Comparison of ENCODE assay signal across 10 cellular contexts in genomic region chr12:6323995-6324711, GRCh38. TPM values are rescaled to one million over a fixed set of nuclear protein-coding genes. Genes with fewer than 3 reads are reported as not detected.
A peak's percentile ranks its signal among the peaks of the same experiment; 100 is the strongest.
DNase-seq lines count a peak whose midpoint lies in the region; ATAC-seq, FAIRE-seq and TF ChIP-seq lines count a peak whose summit lies in the region.
"Had no signal": no experiment of that assay in that cellular context is flagged by ENCODE, and none has a peak within 500 bp of the region (broad histone marks: within the 10 kb centered on the region; RNA-seq: fewer than 3 reads in every experiment).

No MANE protein-coding gene starts in this region.

- TF ChIP-seq EP300 in K562 (IDR thresholded peaks at IDR 0.05; ENCODE audit: low read length) (no peak), upper lobe of left lung (IDR thresholded peaks at IDR 0.05) (peak in 1 of 4 donors; percentile 45)

- WGBS in K562 (ENCODE audit: insufficient coverage, low coverage, missing lambda C conversion rate) = 85% methylated on average over 4 of the region's 19 CpGs
- 20 to 25% methylated on average over 19 of the region's 19 CpGs for WGBS in lung, 2 donors
- 26 to 36% methylated on average over 14 to 19 of the region's 19 CpGs for WGBS in upper lobe of left lung, 2 donors

- H3K4me3 ChIP-seq in cardiac muscle cell = no peak overlapping the region
- H3K4me3 ChIP-seq in K562 = no peak overlapping the region
- H3K4me3 ChIP-seq in lung = no peak overlapping the region
- H3K4me3 ChIP-seq in upper lobe of left lung = peak overlapping the region in 2 of 4 donors; percentile 15 to 22

- TF ChIP-seq CTCF in cardiac muscle cell (IDR thresholded peaks at IDR 0.05; ENCODE audit: low read depth, low read length) (no peak), K562 (IDR thresholded peaks at IDR 0.05 in 2 of 3, conservative IDR thresholded peaks at IDR 0.05 in 1 of 3; ENCODE audit: insufficient read depth in 2 of 3, low read depth in 1 of 3, low read length in 3 of 3) (no peak), lung (IDR thresholded peaks at IDR 0.05; ENCODE audit: control extremely low read depth, extremely low read depth) (no peak), upper lobe of left lung (IDR thresholded peaks at IDR 0.05) (no peak)

- H3K9me1 ChIP-seq in K562 (ENCODE audit: control insufficient read depth, insufficient read depth, low read length) = no peaks in the 10 kb centered on the region

- POLR2A ChIA-PET in K562 (lab: Yijun Ruan, JAX) = interaction anchor here (1.1 to 1.7 kb wide), 3 partner anchors 12 to 146 kb away, joined by 3 to 9 read pairs (median 6); partner anchors contain the start of genes TNFRSF1A and VAMP1

- H3K9me3 ChIP-seq in cardiac muscle cell (ENCODE audit: low read depth) = no peaks in the 10 kb centered on the region
- no peaks in the 10 kb centered on the region for H3K9me3 ChIP-seq in K562 (replicated peaks; ENCODE audit: control insufficient read depth, insufficient read depth, low read depth, low read length)
- no peaks in the 10 kb centered on the region for H3K9me3 ChIP-seq in lung (ENCODE audit: control insufficient read depth in 2 of 2, insufficient read depth in 1 of 2, low read length in 1 of 2)
- no peaks in the 10 kb centered on the region for H3K9me3 ChIP-seq in upper lobe of left lung

- intact Hi-C loops in left cardiac atrium (cut with DNase I) = no loop called here
- intact Hi-C loops in K562 (cut with micrococcal nuclease) = loop anchor here (10.0 kb wide), 1 partner anchor 211 kb away; the partner anchor contains the start of gene GAPDH
- intact Hi-C loops in posterior cingulate gyrus (cut with DNase I) = no loop called here

- in situ Hi-C loops in K562 (cut with MboI) = no loop called here

- H3K4me1 ChIP-seq in cardiac muscle cell (ENCODE audit: low read depth) (peaks cover 23% of the 10 kb centered on the region), K562 (replicated peaks in 1 of 2; ENCODE audit: control insufficient read depth in 2 of 2, insufficient read depth in 2 of 2, low read length in 2 of 2) (peaks cover 16 to 19% of the 10 kb centered on the region in 2 experiments; a peak in 4 of 5 replicates), lung (ENCODE audit: control insufficient read depth in 2 of 2, insufficient read depth in 2 of 2, low read length in 2 of 2) (peaks cover 3 to 19% of the 10 kb centered on the region in 2 donors), upper lobe of left lung (peaks cover 60 to 73% (median 66%) of the 10 kb centered on the region in 4 donors)

- H4K20me1 ChIP-seq in K562 (replicated peaks; ENCODE audit: control insufficient read depth, insufficient read depth, low read length) = no peaks in the 10 kb centered on the region

- TF ChIP-seq RAD21 in K562 (CRISPR knock-in tag; conservative IDR thresholded peaks at IDR 0.05 in 1 of 2, IDR thresholded peaks at IDR 0.05 in 1 of 2) = no peak

- no TSS peak for BruUV-seq in K562 (replicated peaks; lab: Mats Ljungman, UMichigan)

- no peak for FAIRE-seq in K562 (lab: Jason Lieb, UNC)
- FAIRE-seq: bronchial epithelial cell had no signal

- peak overlapping the region; percentile 89 for H2AFZ ChIP-seq in K562 (ENCODE audit: low read depth, low read length)

- ATAC-seq in left cardiac atrium = no peak
- no peak for ATAC-seq in K562
- ATAC-seq in lung (ENCODE audit: insufficient read depth, low FRiP score) = no peak
- no peak for ATAC-seq in upper lobe of left lung (ENCODE audit: low FRiP score in 2 of 2)
- ATAC-seq in HG03521 (IDR thresholded peaks at IDR 0.05; ENCODE audit: unreplicated experiment) = no peak

- CTCF ChIA-PET in K562 (lab: Yijun Ruan, JAX; ENCODE audit: low intra/inter-chr PET ratio) = interaction anchor here (2.7 kb wide), 1 partner anchor 142 kb away, joined by 9 read pairs; no protein-coding TSS in a partner anchor

- H3K4me2 ChIP-seq in K562 (ENCODE audit: insufficient read depth, low read length) = peak overlapping the region; percentile 60; the same call in 1 of the 2 replicates

- peak overlapping the region; percentile 56 to 81; a peak in 3 of 4 replicates for H3K9ac ChIP-seq in K562 (ENCODE audit: insufficient read depth in 1 of 2, low read depth in 2 of 2, low read length in 2 of 2)

- H3K36me3 ChIP-seq in cardiac muscle cell (no peaks in the 10 kb centered on the region), K562 (ENCODE audit: control insufficient read depth, insufficient read depth, low read length) (peaks cover 8% of the 10 kb centered on the region; the same call in 1 of the 3 replicates), lung (ENCODE audit: control insufficient read depth in 2 of 2, insufficient read depth in 2 of 2, low read length in 2 of 2) (peaks cover 3 to 19% of the 10 kb centered on the region in 2 donors), upper lobe of left lung (peaks cover 13 to 33% (median 21%) of the 10 kb centered on the region in 4 donors)

- TF ChIP-seq POLR2A in K562 (conservative IDR thresholded peaks at IDR 0.05) (no peak), upper lobe of left lung (IDR thresholded peaks at IDR 0.05) (no peak)

- H3K27me3 ChIP-seq in cardiac muscle cell (no peaks in the 10 kb centered on the region), K562 (ENCODE audit: control insufficient read depth in 2 of 2, insufficient read depth in 2 of 2, low read length in 2 of 2) (no peaks in the 10 kb centered on the region; a peak in 1 of 5 replicates), lung (ENCODE audit: control insufficient read depth, insufficient read depth) (no peaks in the 10 kb centered on the region), upper lobe of left lung (no peaks in the 10 kb centered on the region)

- H3K27ac ChIP-seq in cardiac muscle cell = peak overlapping the region; percentile 43
- H3K27ac ChIP-seq in K562 (ENCODE audit: extremely low read depth, low read depth, low read length) = peak overlapping the region; percentile 69; the same call in 1 of the 3 replicates
- peak overlapping the region; percentile 9 to 93 for H3K27ac ChIP-seq in lung (ENCODE audit: low read depth in 1 of 2, low read length in 1 of 2)
- H3K27ac ChIP-seq in upper lobe of left lung = peak overlapping the region; percentile 81 to 85 (median 83)

- no peak for DNase-seq in cardiac muscle cell (ENCODE audit: low read depth in 1 of 2, low spot score in 1 of 2)
- no peak for DNase-seq in left cardiac atrium
- DNase-seq in K562 (ENCODE audit: extremely low read depth in 1 of 4, low spot score in 3 of 4) = no peak
- no peak for DNase-seq in lung (ENCODE audit: low spot score)
- DNase-seq in upper lobe of left lung = no peak
- DNase-seq in NCI-H446 (lab: John Stamatoyannopoulos, UW) = no peak
- DNase-seq in posterior cingulate gyrus = no peak

- no peaks in the 10 kb centered on the region for H3K79me2 ChIP-seq in K562 (ENCODE audit: control insufficient read depth, insufficient read depth, low read length)

RNA-seq across cellular contexts. Expression of gene PLEKHG6, which starts 13.7 kb away (rescaled TPM):
- total RNA-seq in cardiac muscle cell (0.86 and 0.99 TPM in 2 replicates), left cardiac atrium (1 to 10 TPM; 5.0 to 6.8 TPM), K562 (2014; rRNA removed) (0.33 and 0.41 TPM in 2 replicates), K562 (2014; rRNA removed; fragmentation: Illumina TruSeq; extraction: Trizol) (0.19 and 0.29 TPM in 2 replicates), K562 (2015; rRNA removed; fragmentation: Illumina TruSeq; extraction: Trizol) (not detected in 2 replicates), K562 (2021) (0.86 and 1.2 TPM in 2 replicates), lung (1 to 10 TPM; 1.6 to 2.9 TPM), upper lobe of left lung (1 to 10 TPM in 5 of 6 donors, not detected in 1; 1.1 to 4.8 (median 2.1) TPM)
- polyA plus RNA-seq in cardiac muscle cell (0.39 and 1.2 TPM in 2 replicates), K562 (2011; rRNA removed) (0.28 and 0.38 TPM in 2 replicates), K562 (2014; fragmentation: Illumina TruSeq; extraction: Trizol) (0.18 and 0.42 TPM in 2 replicates), K562 (2014; fragmentation: Nextera tagmentation; extraction: Ambion mirVana) (not detected), K562 (2014; rRNA removed) (0.22 and 0.54 TPM in 2 replicates), lung (1 to 10 TPM in 1 of 2 donors, under 1 TPM in 1; 0.74 to 2.9 TPM)
- total RNA-seq in K562 (2011; cell fraction: chromatin; rRNA removed; ENCODE audit: low replicate concordance) = 1.9 TPM in 1 of 2 replicates, not detected in the other
- 0.50 and 0.92 TPM in 2 replicates for total RNA-seq in K562 (2011; cell fraction: nucleolus; rRNA removed)
- 0.15 and 0.29 TPM in 2 replicates for total RNA-seq in K562 (2011; cell fraction: nucleoplasm; rRNA removed)
- 1.0 and 5.3 TPM in 2 replicates for polyA plus RNA-seq in K562 (2011; cell fraction: cytosol; rRNA removed)
- 0.24 and 0.26 TPM in 2 replicates for polyA plus RNA-seq in K562 (2011; cell fraction: nucleus; rRNA removed)
- 0.35 and 0.84 TPM in 2 replicates for polyA plus RNA-seq in K562 (2012)
- polyA minus RNA-seq in K562 (2011; rRNA and poly(A)+ RNA removed) = 0.09 and 0.18 TPM in 2 replicates
- not detected in 2 replicates for polyA minus RNA-seq in K562 (2011; cell fraction: cytosol; rRNA and poly(A)+ RNA removed)
- 0.33 and 0.81 TPM in 2 replicates for polyA minus RNA-seq in K562 (2011; cell fraction: nucleus; rRNA and poly(A)+ RNA removed)
- polyA plus RNA-seq: IgD-negative memory B cell had no signal

RNA-seq across cellular contexts. Expression of gene TNFRSF1A, which starts 17.7 kb away (rescaled TPM):
- total RNA-seq in cardiac muscle cell = 32.8 and 33.3 TPM in 2 replicates
- 41.7 and 42.3 TPM in 2 replicates for polyA plus RNA-seq in cardiac muscle cell
- 100 to 1,000 TPM in 1 of 2 donors, 10 to 100 TPM in 1; 89.6 to 117 TPM for total RNA-seq in left cardiac atrium
- total RNA-seq in K562 (2011; cell fraction: chromatin; rRNA removed; ENCODE audit: low replicate concordance) = 73.3 and 150 TPM in 2 replicates
- 101 and 137 TPM in 2 replicates for total RNA-seq in K562 (2011; cell fraction: nucleolus; rRNA removed)
- total RNA-seq in K562 (2011; cell fraction: nucleoplasm; rRNA removed) = 118 and 145 TPM in 2 replicates
- total RNA-seq in K562 (2014; rRNA removed) = 34.6 and 43.5 TPM in 2 replicates
- total RNA-seq in K562 (2014; rRNA removed; fragmentation: Illumina TruSeq; extraction: Trizol) = 18.3 and 22.0 TPM in 2 replicates
- total RNA-seq in K562 (2015; rRNA removed; fragmentation: Illumina TruSeq; extraction: Trizol) = 31.1 and 33.0 TPM in 2 replicates
- total RNA-seq in K562 (2021) = 29.8 and 37.7 TPM in 2 replicates
- 27.2 and 30.0 TPM in 2 replicates for polyA plus RNA-seq in K562 (2011; rRNA removed)
- polyA plus RNA-seq in K562 (2011; cell fraction: cytosol; rRNA removed) = 26.1 and 32.9 TPM in 2 replicates
- polyA plus RNA-seq in K562 (2011; cell fraction: nucleus; rRNA removed) = 38.9 and 53.1 TPM in 2 replicates
- polyA plus RNA-seq in K562 (2012) = 28.5 and 42.0 TPM in 2 replicates
- polyA plus RNA-seq in K562 (2014; fragmentation: Illumina TruSeq; extraction: Trizol) = 38.2 and 57.7 TPM in 2 replicates
- under 1 TPM; 0.76 to 0.89 TPM for polyA plus RNA-seq in K562 (2014; fragmentation: Nextera tagmentation; extraction: Ambion mirVana)
- 22.0 and 22.5 TPM in 2 replicates for polyA plus RNA-seq in K562 (2014; rRNA removed)
- polyA minus RNA-seq in K562 (2011; rRNA and poly(A)+ RNA removed) = 31.2 and 34.3 TPM in 2 replicates
- 42.9 and 43.0 TPM in 2 replicates for polyA minus RNA-seq in K562 (2011; cell fraction: cytosol; rRNA and poly(A)+ RNA removed)
- polyA minus RNA-seq in K562 (2011; cell fraction: nucleus; rRNA and poly(A)+ RNA removed) = 33.1 and 33.2 TPM in 2 replicates
- 100 to 1,000 TPM; 175 to 184 TPM for total RNA-seq in lung
- 100 to 1,000 TPM in 1 of 2 donors, 10 to 100 TPM in 1; 81.6 to 182 TPM for polyA plus RNA-seq in lung
- 100 to 1,000 TPM; 140 to 425 (median 202) TPM for total RNA-seq in upper lobe of left lung

RNA-seq across cellular contexts. Expression of gene SCNN1A, which starts 51.2 kb away (rescaled TPM):
- total RNA-seq in cardiac muscle cell = 0.25 and 0.66 TPM in 2 replicates
- polyA plus RNA-seq in cardiac muscle cell = not detected in 2 replicates
- total RNA-seq in left cardiac atrium = 1 to 10 TPM in 1 of 2 donors, under 1 TPM in 1; 0.85 to 3.5 TPM
- total RNA-seq in K562 (2011; cell fraction: chromatin; rRNA removed; ENCODE audit: low replicate concordance) = 0.23 and 0.32 TPM in 2 replicates
- not detected in 2 replicates for total RNA-seq in K562 (2011; cell fraction: nucleolus; rRNA removed)
- total RNA-seq in K562 (2011; cell fraction: nucleoplasm; rRNA removed) = not detected in 2 replicates
- total RNA-seq in K562 (2014; rRNA removed) = not detected in 2 replicates
- not detected in 2 replicates for total RNA-seq in K562 (2014; rRNA removed; fragmentation: Illumina TruSeq; extraction: Trizol)
- total RNA-seq in K562 (2015; rRNA removed; fragmentation: Illumina TruSeq; extraction: Trizol) = not detected in 2 replicates
- 0.34 and 0.49 TPM in 2 replicates for total RNA-seq in K562 (2021)
- polyA plus RNA-seq in K562 (2011; rRNA removed) = 0.12 and 0.31 TPM in 2 replicates
- polyA plus RNA-seq in K562 (2011; cell fraction: cytosol; rRNA removed) = 0.06 and 0.16 TPM in 2 replicates
- 0.18 and 0.58 TPM in 2 replicates for polyA plus RNA-seq in K562 (2011; cell fraction: nucleus; rRNA removed)
- polyA plus RNA-seq in K562 (2012) = 0.14 TPM in 1 of 2 replicates, not detected in the other
- polyA plus RNA-seq in K562 (2014; fragmentation: Illumina TruSeq; extraction: Trizol) = 0.33 TPM in 1 of 2 replicates, not detected in the other
- polyA plus RNA-seq in K562 (2014; fragmentation: Nextera tagmentation; extraction: Ambion mirVana) = under 1 TPM in 1 of 2 experiments, not detected in 1; 0.15 TPM
- not detected in 2 replicates for polyA plus RNA-seq in K562 (2014; rRNA removed)
- polyA minus RNA-seq in K562 (2011; rRNA and poly(A)+ RNA removed) = 0.60 TPM in 1 of 2 replicates, not detected in the other
- not detected in 2 replicates for polyA minus RNA-seq in K562 (2011; cell fraction: cytosol; rRNA and poly(A)+ RNA removed)
- not detected in 2 replicates for polyA minus RNA-seq in K562 (2011; cell fraction: nucleus; rRNA and poly(A)+ RNA removed)
- 100 to 1,000 TPM; 122 to 312 TPM for total RNA-seq in lung
- 100 to 1,000 TPM in 1 of 2 donors, 10 to 100 TPM in 1; 86.6 to 129 TPM for polyA plus RNA-seq in lung
- 100 to 1,000 TPM; 153 to 594 (median 346) TPM for total RNA-seq in upper lobe of left lung
- polyA plus RNA-seq: IgD-negative memory B cell had no signal

RNA-seq across cellular contexts. Expression of gene LTBR, which starts 59.8 kb away (rescaled TPM):
- total RNA-seq in cardiac muscle cell (2.2 and 4.1 TPM in 2 replicates), left cardiac atrium (10 to 100 TPM; 40.4 to 66.6 TPM), K562 (2014; rRNA removed) (43.2 and 68.2 TPM in 2 replicates), K562 (2014; rRNA removed; fragmentation: Illumina TruSeq; extraction: Trizol) (16.5 and 20.4 TPM in 2 replicates), K562 (2015; rRNA removed; fragmentation: Illumina TruSeq; extraction: Trizol) (31.9 and 35.3 TPM in 2 replicates), K562 (2021) (65.0 and 67.2 TPM in 2 replicates), lung (100 to 1,000 TPM in 1 of 2 donors, 10 to 100 TPM in 1; 52.6 to 134 TPM), upper lobe of left lung (100 to 1,000 TPM in 5 of 6 donors, 10 to 100 TPM in 1; 84.9 to 207 (median 150) TPM)
- polyA plus RNA-seq in cardiac muscle cell (0.65 and 2.4 TPM in 2 replicates), K562 (2011; rRNA removed) (15.4 and 28.2 TPM in 2 replicates), K562 (2014; fragmentation: Illumina TruSeq; extraction: Trizol) (61.8 and 69.0 TPM in 2 replicates), K562 (2014; fragmentation: Nextera tagmentation; extraction: Ambion mirVana) (1 to 10 TPM in 1 of 2 experiments, under 1 TPM in 1; 0.96 to 1.7 TPM), K562 (2014; rRNA removed) (46.6 and 54.1 TPM in 2 replicates), lung (100 to 1,000 TPM; 111 to 134 TPM)
- total RNA-seq in K562 (2011; cell fraction: chromatin; rRNA removed; ENCODE audit: low replicate concordance) = 66.4 and 105 TPM in 2 replicates
- total RNA-seq in K562 (2011; cell fraction: nucleolus; rRNA removed) = 71.7 and 95.4 TPM in 2 replicates
- total RNA-seq in K562 (2011; cell fraction: nucleoplasm; rRNA removed) = 76.0 and 142 TPM in 2 replicates
- polyA plus RNA-seq in K562 (2011; cell fraction: cytosol; rRNA removed) = 23.6 and 45.6 TPM in 2 replicates
- polyA plus RNA-seq in K562 (2011; cell fraction: nucleus; rRNA removed) = 43.1 and 75.7 TPM in 2 replicates
- 42.3 and 70.3 TPM in 2 replicates for polyA plus RNA-seq in K562 (2012)
- 9.9 and 11.4 TPM in 2 replicates for polyA minus RNA-seq in K562 (2011; rRNA and poly(A)+ RNA removed)
- polyA minus RNA-seq in K562 (2011; cell fraction: cytosol; rRNA and poly(A)+ RNA removed) = 17.1 and 33.1 TPM in 2 replicates
- 18.0 and 21.8 TPM in 2 replicates for polyA minus RNA-seq in K562 (2011; cell fraction: nucleus; rRNA and poly(A)+ RNA removed)
- polyA plus RNA-seq: IgD-negative memory B cell had no signal

Comparison
In these comparisons a context has a peak if more than half of its experiments do, and no peak if none do; other contexts are left out.
1. RNA of gene SCNN1A, which starts 51.2 kb away (total RNA-seq): 153 to 594 TPM in upper lobe of left lung and 122 to 312 TPM in lung; 0.85 to 3.5 TPM in left cardiac atrium, 0.25 to 0.66 TPM in cardiac muscle cell and 0.23 to 0.49 TPM in K562; every median in the first group is over 10 times any median in the second.
2. Peak in every context shown above with its lines, with median percentiles within 50 percentile points of each other: H3K27ac ChIP-seq.